Comparison of ENCODE assay signal across 8 cellular contexts in genomic region chr2:218569038-218569431, GRCh38. TPM values are rescaled to one million over a fixed set of nuclear protein-coding genes. Genes with fewer than 3 reads are reported as not detected.
DNase-seq lines count a peak whose midpoint lies in the region; ATAC-seq and TF ChIP-seq lines count a peak whose summit lies in the region.

No MANE protein-coding gene starts in this region.

- H3K36me3 Mint-ChIP-seq in natural killer cell treated with Interleukin-12 subunit alpha and Interleukin-12 subunit beta and Interleukin-15 and Interleukin-18, amount 100 ng/mL, for 72 hours = peaks cover 22% of the 10 kb centered on the region
- H3K36me3 Mint-ChIP-seq in stimulated activated naive CD8-positive, alpha-beta T cell treated with anti-CD3 and anti-CD28 coated beads, Interleukin-15, Interleukin-2, amounts not matched to agents 100 ng/mL and 50 ng/mL, for 24 hours (ENCODE audit: low read depth) = peaks cover 74% of the 10 kb centered on the region

- WGBS in esophagus squamous epithelium, 2 donors = 1% methylated on average over 25 to 26 of the region's 31 CpGs

- no peaks in the 10 kb centered on the region for H3K27me3 Mint-ChIP-seq in natural killer cell treated with Interleukin-12 subunit alpha and Interleukin-12 subunit beta and Interleukin-15 and Interleukin-18, amount 100 ng/mL, for 72 hours
- no peaks in the 10 kb centered on the region for H3K27me3 Mint-ChIP-seq in stimulated activated naive CD8-positive, alpha-beta T cell treated with anti-CD3 and anti-CD28 coated beads, Interleukin-15, Interleukin-2, amounts not matched to agents 100 ng/mL and 50 ng/mL, for 24 hours

- peak overlapping the region; percentile 64 to 96 (median 75) for H3K4me3 ChIP-seq in esophagus squamous epithelium

- TF ChIP-seq POLR2A in esophagus squamous epithelium (IDR thresholded peaks at IDR 0.05) = no peak

- H3K9me3 ChIP-seq in esophagus squamous epithelium = no peaks in the 10 kb centered on the region

- TF ChIP-seq CTCF in esophagus squamous epithelium (IDR thresholded peaks at IDR 0.05) = no peak

- peak overlapping the region; percentile 87 to 98 (median 95) for H3K27ac ChIP-seq in esophagus squamous epithelium

- peak; percentile 78 for DNase-seq in DMS 273 (lab: John Stamatoyannopoulos, UW; ENCODE audit: unreplicated experiment)
- no peak for DNase-seq in DMS 273 treated with DMSO at 0.1 percent for 48 hours (lab: John Stamatoyannopoulos, UW)
- peak; percentile 39 for DNase-seq in NCI-H510A treated with DMSO at 0.1 percent for 48 hours (lab: John Stamatoyannopoulos, UW)
- peak; percentile 55 for DNase-seq in activated T-cell treated with anti-CD3 and anti-CD28 coated beads for 48 hours (ENCODE audit: low read depth)
- DNase-seq in esophagus squamous epithelium (lab: John Stamatoyannopoulos, UW) = no peak
- DNase-seq in natural killer cell treated with Interleukin-12 subunit alpha and Interleukin-12 subunit beta and Interleukin-15 and Interleukin-18, amount 100 ng/mL, for 72 hours (ENCODE audit: low spot score) = peak; percentile 85

- peak overlapping the region; percentile 93 to 98 for H3K27ac Mint-ChIP-seq in natural killer cell treated with Interleukin-12 subunit alpha and Interleukin-12 subunit beta and Interleukin-15 and Interleukin-18, amount 100 ng/mL, for 72 hours
- H3K27ac Mint-ChIP-seq in stimulated activated naive CD8-positive, alpha-beta T cell treated with anti-CD3 and anti-CD28 coated beads, Interleukin-15, Interleukin-2, amounts not matched to agents 100 ng/mL and 50 ng/mL, for 24 hours = peak overlapping the region; percentile 100

- peaks cover 8 to 59% (median 25%) of the 10 kb centered on the region in 3 donors for H3K4me1 ChIP-seq in esophagus squamous epithelium

- peaks cover 0 to 23% (median 4%) of the 10 kb centered on the region in 3 donors for H3K36me3 ChIP-seq in esophagus squamous epithelium

- intact Hi-C loops in esophagus squamous epithelium (cut with DNase I) = no loop called here

- peak; percentile 16 for ATAC-seq in HG02763 (IDR thresholded peaks at IDR 0.05; ENCODE audit: unreplicated experiment)
- peak; percentile 47 to 64 for ATAC-seq in natural killer cell treated with Interleukin-12 subunit alpha and Interleukin-12 subunit beta and Interleukin-15 and Interleukin-18, amount 100 ng/mL, for 72 hours

- H3K27me3 ChIP-seq in esophagus squamous epithelium = no peaks in the 10 kb centered on the region

- H3K4me3 Mint-ChIP-seq in natural killer cell treated with Interleukin-12 subunit alpha and Interleukin-12 subunit beta and Interleukin-15 and Interleukin-18, amount 100 ng/mL, for 72 hours = peak overlapping the region; percentile 97
- H3K4me3 Mint-ChIP-seq in stimulated activated naive CD8-positive, alpha-beta T cell treated with anti-CD3 and anti-CD28 coated beads, Interleukin-15, Interleukin-2, amounts not matched to agents 100 ng/mL and 50 ng/mL, for 24 hours = peak overlapping the region; percentile 97

- no peaks in the 10 kb centered on the region for H3K9me3 Mint-ChIP-seq in natural killer cell treated with Interleukin-12 subunit alpha and Interleukin-12 subunit beta and Interleukin-15 and Interleukin-18, amount 100 ng/mL, for 72 hours
- no peaks in the 10 kb centered on the region for H3K9me3 Mint-ChIP-seq in stimulated activated naive CD8-positive, alpha-beta T cell treated with anti-CD3 and anti-CD28 coated beads, Interleukin-15, Interleukin-2, amounts not matched to agents 100 ng/mL and 50 ng/mL, for 24 hours

- H3K4me1 Mint-ChIP-seq in natural killer cell treated with Interleukin-12 subunit alpha and Interleukin-12 subunit beta and Interleukin-15 and Interleukin-18, amount 100 ng/mL, for 72 hours (ENCODE audit: low read depth in 2 of 2) = peaks cover 43 to 46% of the 10 kb centered on the region in 2 donors
- H3K4me1 Mint-ChIP-seq in stimulated activated naive CD8-positive, alpha-beta T cell treated with anti-CD3 and anti-CD28 coated beads, Interleukin-15, Interleukin-2, amounts not matched to agents 100 ng/mL and 50 ng/mL, for 24 hours (ENCODE audit: low read depth) = peaks cover 58% of the 10 kb centered on the region

RNA-seq across cellular contexts. Expression of gene CNOT9, which starts 0.4 kb away (rescaled TPM):
- total RNA-seq in esophagus squamous epithelium = 10 to 100 TPM; 30.4 to 58.3 (median 40.0) TPM
- 100 to 1,000 TPM in 1 of 2 donors, 10 to 100 TPM in 1; 92.9 to 147 TPM for total RNA-seq in natural killer cell treated with Interleukin-12 subunit alpha and Interleukin-12 subunit beta and Interleukin-15 and Interleukin-18, amount 100 ng/mL, for 72 hours

RNA-seq across cellular contexts. Expression of gene USP37, which starts 0.9 kb away (rescaled TPM):
- total RNA-seq in esophagus squamous epithelium = 10 to 100 TPM in 1 of 4 donors, 1 to 10 TPM in 3; 6.0 to 10.9 (median 7.8) TPM
- 10 to 100 TPM; 34.0 to 63.8 TPM for total RNA-seq in natural killer cell treated with Interleukin-12 subunit alpha and Interleukin-12 subunit beta and Interleukin-15 and Interleukin-18, amount 100 ng/mL, for 72 hours

RNA-seq across cellular contexts. Expression of gene PLCD4, which starts 38.7 kb away (rescaled TPM):
- 1 to 10 TPM; 2.7 to 7.1 (median 4.0) TPM for total RNA-seq in esophagus squamous epithelium
- under 1 TPM in 1 of 2 donors, not detected in 1; 0.74 TPM for total RNA-seq in natural killer cell treated with Interleukin-12 subunit alpha and Interleukin-12 subunit beta and Interleukin-15 and Interleukin-18, amount 100 ng/mL, for 72 hours

Comparison
In these comparisons a context has a peak if more than half of its experiments do, and no peak if none do; other contexts are left out.
1. DNase-seq: peak in DMS 273 (single experiment), NCI-H510A treated with DMSO at 0.1 percent for 48 hours (single experiment), activated T-cell treated with anti-CD3 and anti-CD28 coated beads for 48 hours (single experiment) and natural killer cell treated with Interleukin-12 subunit alpha and Interleukin-12 subunit beta and Interleukin-15 and Interleukin-18, amount 100 ng/mL, for 72 hours (single experiment); none in DMS 273 treated with DMSO at 0.1 percent for 48 hours (single experiment) and esophagus squamous epithelium (single experiment).